ENCODE assay signal across 26 cellular contexts in the genomic region with DNA sequence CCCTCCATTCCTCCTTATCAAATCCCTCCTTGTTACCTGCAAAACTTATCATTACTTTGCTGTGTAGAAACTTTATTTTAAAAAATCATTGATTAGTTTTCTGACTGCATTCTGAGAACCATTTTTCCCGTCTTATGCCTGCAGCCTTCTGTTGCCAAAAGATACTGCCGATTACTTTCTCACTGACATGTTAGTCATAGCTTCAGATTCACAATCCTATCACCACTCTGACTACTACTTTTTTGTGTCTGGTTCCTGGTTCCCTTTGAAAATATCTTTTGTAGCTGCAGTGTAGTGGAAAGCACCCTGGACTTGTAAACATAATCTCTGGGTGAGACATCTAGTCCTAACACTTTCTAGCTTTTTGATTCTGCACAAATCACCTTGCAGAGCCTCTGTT.
"Had no signal": no experiment of that assay in that cellular context is flagged by ENCODE, and none has a peak within 500 bp of the region (broad histone marks: within the 10 kb centered on the region; RNA-seq: fewer than 3 reads in every experiment).

No MANE protein-coding gene starts in this region.

- H3K27me3 ChIP-seq: dorsolateral prefrontal cortex, gastrocnemius medialis, neutrophil, pancreas, right lobe of liver, suprapubic skin, transverse colon, upper lobe of right lung, uterus had no signal

- H3K4me3 ChIP-seq: dorsolateral prefrontal cortex, gastrocnemius medialis, mucosa of descending colon, pancreas, right lobe of liver, smooth muscle cell, suprapubic skin, transverse colon, upper lobe of right lung, uterus had no signal

- H3K36me3 ChIP-seq: gastrocnemius medialis, neutrophil, pancreas, right lobe of liver, suprapubic skin, transverse colon, upper lobe of right lung, uterus had no signal

- H3K4me1 ChIP-seq: gastrocnemius medialis, pancreas, right lobe of liver, suprapubic skin, transverse colon, upper lobe of right lung, uterus had no signal

- ATAC-seq: esophagus mucosa; gastrocnemius medialis; left lobe of liver; mucosa of descending colon; natural killer cell treated with Interleukin-12 subunit alpha and Interleukin-12 subunit beta and Interleukin-15 and Interleukin-18, amount 100 ng/mL, for 72 hours; pancreas; right lobe of liver; stimulated activated naive CD8-positive, alpha-beta T cell treated with anti-CD3 and anti-CD28 coated beads, Interleukin-15, amount 100 ng/mL, for 72 hours; upper lobe of right lung had no signal

- H3K27ac ChIP-seq: dorsolateral prefrontal cortex, epithelial cell of prostate, gastrocnemius medialis, neutrophil, pancreas, right lobe of liver, suprapubic skin, transverse colon, upper lobe of right lung, uterus had no signal

- DNase-seq: dorsolateral prefrontal cortex; effector CD4-positive, alpha-beta T cell; gastrocnemius medialis; head of caudate nucleus; kidney; mesenchymal stem cell; mucosa of descending colon; naive B cell; pancreas; right lobe of liver; stimulated activated CD4-positive, alpha-beta T cell treated with anti-CD3 and anti-CD28 coated beads, Interleukin-12 subunit alpha, Interleukin-12 subunit beta, amount 100 ng/mL, for 4 hours; stimulated activated CD4-positive, alpha-beta T cell treated with anti-CD3 and anti-CD28 coated beads, Interleukin-1b, Interleukin-23, amount 100 ng/mL, for 48 hours; stimulated activated CD4-positive, alpha-beta T cell treated with anti-CD3 and anti-CD28 coated beads, Interleukin-4, amount 100 ng/mL, for 1 hour; stimulated activated CD8-positive, alpha-beta memory T cell treated with anti-CD3 and anti-CD28 coated beads, Interleukin-4, amount 100 ng/mL, for 48 hours; stimulated activated naive CD4-positive, alpha-beta T cell; stimulated activated naive CD8-positive, alpha-beta T cell treated with anti-CD3 and anti-CD28 coated beads, Interleukin-15, amount 100 ng/mL, for 72 hours; transverse colon; upper lobe of right lung; uterus had no signal
